In the genomic region with DNA sequence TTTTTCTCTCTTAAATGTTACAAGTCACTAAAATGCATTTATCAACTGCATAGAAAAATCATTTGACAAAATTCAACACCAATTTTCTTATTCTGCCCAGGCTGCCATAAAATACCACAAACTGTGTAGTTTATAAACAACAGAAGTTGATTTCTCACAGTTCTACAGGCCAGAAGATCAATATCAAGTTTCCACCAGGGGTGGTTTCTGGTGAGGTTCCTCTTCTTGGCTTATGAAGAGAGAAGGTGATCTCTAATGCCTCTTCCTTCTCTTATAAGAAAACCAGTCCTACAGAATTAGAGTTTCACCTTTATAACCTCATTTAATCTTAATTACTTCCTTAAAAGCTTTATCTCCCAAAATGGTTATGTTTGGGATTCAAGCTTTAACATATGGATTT, we compare ENCODE assay signal across 17 cellular contexts. TPM values are rescaled to one million over a fixed set of nuclear protein-coding genes. Genes with fewer than 3 reads are reported as not detected.
DNase-seq lines count a peak whose midpoint lies in the region; ATAC-seq and TF ChIP-seq lines count a peak whose summit lies in the region.
"Had no signal": no experiment of that assay in that cellular context is flagged by ENCODE, and none has a peak within 500 bp of the region (broad histone marks: within the 10 kb centered on the region; RNA-seq: fewer than 3 reads in every experiment).

No MANE protein-coding gene starts in this region.

- H3K9me3 ChIP-seq in CD4-positive, alpha-beta T cell (ENCODE audit: control insufficient read depth, low read length), result no peaks in the 10 kb centered on the region
- H3K9me3 ChIP-seq in T-helper 17 cell (ENCODE audit: control insufficient read depth, low read length, poor library complexity, severe bottlenecking) (no peaks in the 10 kb centered on the region), mucosa of descending colon (peaks cover 3% of the 10 kb centered on the region)
- H3K9me3 ChIP-seq: thoracic aorta had no signal

- H3K9me3 Mint-ChIP-seq in CD4-positive, alpha-beta T cell, result peaks cover 3% of the 10 kb centered on the region
- peaks cover 9% of the 10 kb centered on the region for H3K9me3 Mint-ChIP-seq in dendritic cell treated with granulocyte-macrophage colony-stimulating factor and Interleukin-4, amounts not matched to agents 40 ng/mL and 50 ng/mL, for 4 days

- in situ Hi-C loops in KBM-7 (cut with MboI; ENCODE audit: low pct_unique_long_range_greater_than_20kb, low sequenced_read_pairs), result no loop called here

- no peaks in the 10 kb centered on the region for H3K36me3 ChIP-seq in mucosa of descending colon (ENCODE audit: low read depth)
- H3K36me3 ChIP-seq: thoracic aorta had no signal

- CTCF ChIA-PET in CD4-positive, alpha-beta T cell (lab: Charles Lee), result no interaction called here

- H3K4me1 ChIP-seq in mucosa of descending colon (ENCODE audit: low read depth), result no peaks in the 10 kb centered on the region

- H3K27me3 Mint-ChIP-seq in CD4-positive, alpha-beta T cell, result no peaks in the 10 kb centered on the region
- no peaks in the 10 kb centered on the region for H3K27me3 Mint-ChIP-seq in T-helper 17 cell
- no peaks in the 10 kb centered on the region for H3K27me3 Mint-ChIP-seq in dendritic cell treated with granulocyte-macrophage colony-stimulating factor and Interleukin-4, amounts not matched to agents 40 ng/mL and 50 ng/mL, for 4 days

- H3K27me3 ChIP-seq in CD4-positive, alpha-beta T cell (ENCODE audit: control insufficient read depth, insufficient read depth, low read length), result no peaks in the 10 kb centered on the region
- H3K27me3 ChIP-seq: dorsolateral prefrontal cortex had no signal

- H3K36me3 Mint-ChIP-seq in CD4-positive, alpha-beta T cell (ENCODE audit: low read depth), result no peaks in the 10 kb centered on the region
- peaks cover 3% of the 10 kb centered on the region for H3K36me3 Mint-ChIP-seq in T-helper 17 cell (ENCODE audit: low read depth)
- no peaks in the 10 kb centered on the region for H3K36me3 Mint-ChIP-seq in dendritic cell treated with granulocyte-macrophage colony-stimulating factor and Interleukin-4, amounts not matched to agents 40 ng/mL and 50 ng/mL, for 4 days (ENCODE audit: low read depth)

- ATAC-seq in CD4-positive, alpha-beta T cell (ENCODE audit: poor library complexity), result no peak
- ATAC-seq in T-helper 17 cell, result peak; percentile 22
- no peak for ATAC-seq in HG02870 (IDR thresholded peaks at IDR 0.05; ENCODE audit: unreplicated experiment)
- ATAC-seq in mucosa of descending colon, result no peak

- no peak overlapping the region for H3K4me3 ChIP-seq in mucosa of descending colon
- H3K4me3 ChIP-seq: dorsolateral prefrontal cortex, thoracic aorta had no signal

- no peak for TF ChIP-seq CTCF in CD4-positive, alpha-beta T cell (IDR thresholded peaks at IDR 0.05)
- TF ChIP-seq CTCF in mucosa of descending colon (IDR thresholded peaks at IDR 0.05), result no peak

- H3K27ac Mint-ChIP-seq in CD4-positive, alpha-beta T cell, result peak overlapping the region; percentile 54
- H3K27ac Mint-ChIP-seq in T-helper 17 cell, result peak overlapping the region; percentile 17
- peak overlapping the region; percentile 92 for H3K27ac Mint-ChIP-seq in dendritic cell treated with granulocyte-macrophage colony-stimulating factor and Interleukin-4, amounts not matched to agents 40 ng/mL and 50 ng/mL, for 4 days

- no peak overlapping the region for H3K27ac ChIP-seq in CD4-positive, alpha-beta T cell (ENCODE audit: low read depth, low read length)
- H3K27ac ChIP-seq: dorsolateral prefrontal cortex, thoracic aorta had no signal

- no peak for DNase-seq in CD4-positive, alpha-beta T cell
- DNase-seq in KBM-7 (peak; percentile 51), T-helper 17 cell (no peak), NCI-H446 (lab: John Stamatoyannopoulos, UW) (no peak), mucosa of descending colon (no peak), iPS-NIHi7 (ENCODE audit: extremely low spot score) (no peak)
- DNase-seq: dorsolateral prefrontal cortex; NCI-H1436 treated with DMSO at 0.1 percent for 48 hours; stimulated activated CD8-positive, alpha-beta memory T cell treated with anti-CD3 and anti-CD28 coated beads, Interleukin-4, amount 100 ng/mL, for 48 hours had no signal

- H3K4me3 Mint-ChIP-seq in CD4-positive, alpha-beta T cell, result no peak overlapping the region
- H3K4me3 Mint-ChIP-seq in T-helper 17 cell, result peak overlapping the region; percentile 2
- H3K4me3 Mint-ChIP-seq in dendritic cell treated with granulocyte-macrophage colony-stimulating factor and Interleukin-4, amounts not matched to agents 40 ng/mL and 50 ng/mL, for 4 days, result peak overlapping the region; percentile 44

- H3K4me1 Mint-ChIP-seq in CD4-positive, alpha-beta T cell (ENCODE audit: low read depth), result peaks cover 29% of the 10 kb centered on the region
- H3K4me1 Mint-ChIP-seq in T-helper 17 cell, result peaks cover 18% of the 10 kb centered on the region
- peaks cover 42% of the 10 kb centered on the region for H3K4me1 Mint-ChIP-seq in dendritic cell treated with granulocyte-macrophage colony-stimulating factor and Interleukin-4, amounts not matched to agents 40 ng/mL and 50 ng/mL, for 4 days (ENCODE audit: low read depth)

- POLR2A ChIA-PET in CD4-positive, alpha-beta T cell (lab: Charles Lee), result interaction anchor here (0.7 kb wide), 1 partner anchor 27 kb away, joined by 4 read pairs; no protein-coding TSS in a partner anchor

- intact Hi-C loops in CD4-positive, alpha-beta T cell (cut with DNase I, micrococcal nuclease), result no loop called here
- intact Hi-C loops in dendritic cell treated with granulocyte-macrophage colony-stimulating factor and Interleukin-4, amounts not matched to agents 40 ng/mL and 50 ng/mL, for 4 days (cut with micrococcal nuclease), result loop anchor here (5.0 kb wide), 1 partner anchor 90 kb away; no protein-coding TSS in a partner anchor
- intact Hi-C loops in mucosa of descending colon (cut with DNase I, micrococcal nuclease), result no loop called here

RNA-seq across cellular contexts. Expression of gene CD200R1L, which starts 10.9 kb away (rescaled TPM):
- under 1 TPM in 1 of 2 experiments, not detected in 1; 0.17 TPM for total RNA-seq in CD4-positive, alpha-beta T cell
- total RNA-seq in T-helper 17 cell (not detected), mucosa of descending colon (not detected)
- total RNA-seq: activated naive CD4-positive, alpha-beta T cell treated with anti-CD3 and anti-CD28 coated beads, Interleukin-2, amount 50 U/mL, for 72 hours; G401; glomerular endothelial cell; HT-29; mononuclear cell; thoracic aorta had no signal

Comparison
In these comparisons a context has a peak if more than half of its experiments do, and no peak if none do; other contexts are left out.
1. H3K27ac Mint-ChIP-seq: peak in every context shown above with its lines; median percentile 92 in dendritic cell treated with granulocyte-macrophage colony-stimulating factor and Interleukin-4, amounts not matched to agents 40 ng/mL and 50 ng/mL, for 4 days; 54 in CD4-positive, alpha-beta T cell; 17 in T-helper 17 cell.